Comparison of ENCODE assay signal across 8 cellular contexts in genomic region chr6:26216015-26216885, GRCh38.
DNase-seq lines count a peak whose midpoint lies in the region; ATAC-seq and TF ChIP-seq lines count a peak whose summit lies in the region.

No MANE protein-coding gene starts in this region.

- peak overlapping the region; percentile 82 for H3K9ac ChIP-seq in KMS-11
- peak overlapping the region; percentile 93 for H3K9ac ChIP-seq in neural cell (ENCODE audit: low read length)

- no peaks in the 10 kb centered on the region for H3K9me2 ChIP-seq in DOHH2 (replicated peaks; ENCODE audit: control insufficient read depth, low read length)
- no peaks in the 10 kb centered on the region for H3K9me2 ChIP-seq in neural cell (ENCODE audit: insufficient read depth, low read length)

- peaks cover 6% of the 10 kb centered on the region; the same call in 1 of the 2 replicates for H3K9me3 ChIP-seq in DOHH2 (ENCODE audit: control insufficient read depth, insufficient read depth, low read length)
- H3K9me3 ChIP-seq in neural cell (ENCODE audit: low read length) = no peaks in the 10 kb centered on the region
- no peaks in the 10 kb centered on the region for H3K9me3 ChIP-seq in upper lobe of right lung

- H2AFZ ChIP-seq in KMS-11 (ENCODE audit: low read depth) (no peak overlapping the region), neural cell (ENCODE audit: low read depth, low read length) (no peak overlapping the region)

- H3K36me3 ChIP-seq in DOHH2 (ENCODE audit: control insufficient read depth, low read length) = peaks cover 33% of the 10 kb centered on the region
- H3K36me3 ChIP-seq in KMS-11 (ENCODE audit: insufficient read depth) = no peaks in the 10 kb centered on the region
- no peaks in the 10 kb centered on the region for H3K36me3 ChIP-seq in neural cell (ENCODE audit: insufficient read depth, low read length)
- no peaks in the 10 kb centered on the region for H3K36me3 ChIP-seq in upper lobe of right lung

- peak overlapping the region; percentile 94 for H3K27ac ChIP-seq in DOHH2 (ENCODE audit: low read depth, low read length)
- peak overlapping the region; percentile 89 for H3K27ac ChIP-seq in KMS-11
- peak overlapping the region; percentile 52 for H3K27ac ChIP-seq in foreskin keratinocyte
- H3K27ac ChIP-seq in neural cell (ENCODE audit: low read length) = peak overlapping the region; percentile 100
- peak overlapping the region; percentile 87 for H3K27ac ChIP-seq in upper lobe of right lung

- peak overlapping the region; percentile 72 for H3K4me3 ChIP-seq in DOHH2 (ENCODE audit: low read length)
- H3K4me3 ChIP-seq in KMS-11 (IDR thresholded peaks at IDR 0.05; ENCODE audit: insufficient read depth, low read depth, low read length) = no peak overlapping the region
- peak overlapping the region; percentile 74 for H3K4me3 ChIP-seq in neural cell (ENCODE audit: low read length)
- H3K4me3 ChIP-seq in upper lobe of right lung = peak overlapping the region; percentile 44

- peak; percentile 64 for ATAC-seq in GM21717 (IDR thresholded peaks at IDR 0.05; ENCODE audit: unreplicated experiment)
- ATAC-seq in foreskin keratinocyte = peak; percentile 54
- peak; percentile 80 for ATAC-seq in upper lobe of right lung

- peak; percentile 22 for TF ChIP-seq EP300 in neural cell (conservative IDR thresholded peaks at IDR 0.05; ENCODE audit: poor library complexity, severe bottlenecking)

- H3K4me1 ChIP-seq in DOHH2 (ENCODE audit: control insufficient read depth, low read length) (peaks cover 68% of the 10 kb centered on the region), KMS-11 (ENCODE audit: low read depth, poor library complexity, severe bottlenecking) (peaks cover 26% of the 10 kb centered on the region), foreskin keratinocyte (no peaks in the 10 kb centered on the region), upper lobe of right lung (no peaks in the 10 kb centered on the region)

- intact Hi-C loops in upper lobe of right lung (cut with DNase I) = loop anchor here (2.0 kb wide), 1 partner anchor 17 kb away; a partner anchor contains a TSS

- TF ChIP-seq RAD21 in neural cell (conservative IDR thresholded peaks at IDR 0.05) = no peak

- H4K20me1 ChIP-seq in DOHH2 (ENCODE audit: control insufficient read depth, insufficient read depth, low read depth, low read length) (no peaks in the 10 kb centered on the region), KMS-11 (ENCODE audit: insufficient read depth) (no peaks in the 10 kb centered on the region), neural cell (ENCODE audit: insufficient read depth) (peaks cover 4% of the 10 kb centered on the region)

- H3K4me2 ChIP-seq in DOHH2 (ENCODE audit: low read length) (peak overlapping the region; percentile 73), KMS-11 (peak overlapping the region; percentile 78), neural cell (ENCODE audit: low read length) (peak overlapping the region; percentile 31)

- DNase-seq in RPMI7951 (ENCODE audit: low read depth) (peak; percentile 99), foreskin keratinocyte (peak; percentile 96 to 98), upper lobe of right lung (no peak)
- DNase-seq in activated effector memory CD4-positive, alpha-beta T cell treated with anti-CD3 and anti-CD28 coated beads, Interleukin-2, amount 50 U/mL, for 16 hours = peak; percentile 88

- no peaks in the 10 kb centered on the region for H3K27me3 ChIP-seq in DOHH2 (ENCODE audit: control insufficient read depth, low read length)
- no peaks in the 10 kb centered on the region for H3K27me3 ChIP-seq in KMS-11 (ENCODE audit: insufficient read depth, low read depth)
- H3K27me3 ChIP-seq in foreskin keratinocyte = no peaks in the 10 kb centered on the region
- H3K27me3 ChIP-seq in neural cell (ENCODE audit: insufficient read depth, low read depth, low read length) = no peaks in the 10 kb centered on the region
- H3K27me3 ChIP-seq in upper lobe of right lung = peaks cover 50% of the 10 kb centered on the region

- H3K79me2 ChIP-seq in DOHH2 (ENCODE audit: control insufficient read depth, low read length) = peaks cover 29% of the 10 kb centered on the region
- peaks cover 4% of the 10 kb centered on the region; the same call in 1 of the 2 replicates for H3K79me2 ChIP-seq in KMS-11 (ENCODE audit: insufficient read depth, low read depth)
- H3K79me2 ChIP-seq in neural cell (replicated peaks; ENCODE audit: insufficient read depth, low read length) = peaks cover 27% of the 10 kb centered on the region

- TF ChIP-seq CTCF in DOHH2 (IDR thresholded peaks at IDR 0.05; ENCODE audit: low read depth, low read length, poor library complexity, severe bottlenecking) = no peak
- no peak for TF ChIP-seq CTCF in KMS-11 (conservative IDR thresholded peaks at IDR 0.05; ENCODE audit: low read depth, low read length)
- no peak for TF ChIP-seq CTCF in foreskin keratinocyte (conservative IDR thresholded peaks at IDR 0.05)
- no peak for TF ChIP-seq CTCF in neural cell (IDR thresholded peaks at IDR 0.05; ENCODE audit: poor library complexity, severe bottlenecking)
- no peak for TF ChIP-seq CTCF in upper lobe of right lung (IDR thresholded peaks at IDR 0.05)

- peaks cover 63% of the 10 kb centered on the region for H3F3A ChIP-seq in DOHH2 (ENCODE audit: control insufficient read depth, insufficient read depth)
- H3F3A ChIP-seq in neural cell (ENCODE audit: insufficient read depth, low read length, poor library complexity, severe bottlenecking) = peaks cover 6% of the 10 kb centered on the region

TF ChIP-seq in neural cell, 6 proteins besides CTCF, POLR2A, EP300 and RAD21:
- TF ChIP-seq MXI1 (conservative IDR thresholded peaks at IDR 0.05; ENCODE audit: poor library complexity, severe bottlenecking) (peak; percentile 44), POLR2AphosphoS5 (IDR thresholded peaks at IDR 0.05) (peak; percentile 94), SMC3 (conservative IDR thresholded peaks at IDR 0.05; ENCODE audit: poor library complexity) (no peak), TAF1 (IDR thresholded peaks at IDR 0.05; ENCODE audit: low read depth) (peak; percentile 83)
